In genomic region chr5:149466457-149466972, GRCh38 we compare ENCODE assay signal across 11 cellular contexts.
DNase-seq lines count a peak whose midpoint lies in the region; ATAC-seq and TF ChIP-seq lines count a peak whose summit lies in the region.
"Had no signal": no experiment of that assay in that cellular context is flagged by ENCODE, and none has a peak within 500 bp of the region (broad histone marks: within the 10 kb centered on the region; RNA-seq: fewer than 3 reads in every experiment).

No MANE protein-coding gene starts in this region.

- TF ChIP-seq CTCF in epithelial cell of esophagus (IDR thresholded peaks at IDR 0.05; ENCODE audit: insufficient read depth, low read depth, low read length, missing control alignments) (no peak), sigmoid colon (IDR thresholded peaks at IDR 0.05) (no peak)

- peaks cover 0 to 55% (median 43%) of the 10 kb centered on the region in 4 donors for H3K4me1 ChIP-seq in sigmoid colon

- ATAC-seq in GM21447 (IDR thresholded peaks at IDR 0.05; ENCODE audit: unreplicated experiment) = no peak

- WGBS in sigmoid colon, 2 donors = 28 to 63% methylated on average over 17 of the region's 17 CpGs

- peak overlapping the region; percentile 79 to 98 (median 82) for H3K27ac ChIP-seq in sigmoid colon

- no peak for TF ChIP-seq EP300 in sigmoid colon (IDR thresholded peaks at IDR 0.05)

- H3K27me3 ChIP-seq in sigmoid colon (no peaks in the 10 kb centered on the region), H7 (ENCODE audit: control insufficient read depth, insufficient read depth, low read length) (no peaks in the 10 kb centered on the region)

- H3K9me3 ChIP-seq in sigmoid colon = no peaks in the 10 kb centered on the region

- no peak for TF ChIP-seq POLR2A in sigmoid colon (IDR thresholded peaks at IDR 0.05)

- H3K4me3 ChIP-seq in epithelial cell of esophagus (ENCODE audit: low read length) (no peak overlapping the region), sigmoid colon (no peak overlapping the region), H7 (ENCODE audit: insufficient read depth, low read depth, low read length) (no peak overlapping the region)

- intact Hi-C loops in sigmoid colon (cut with DNase I) = no loop called here

- H3K36me3 ChIP-seq in sigmoid colon (no peaks in the 10 kb centered on the region), H7 (replicated peaks; ENCODE audit: control insufficient read depth, insufficient read depth, low read length) (no peaks in the 10 kb centered on the region)

- DNase-seq in DMS53 (lab: John Stamatoyannopoulos, UW) (peak; percentile 40), DMS53 treated with DMSO at 0.1 percent for 48 hours (lab: John Stamatoyannopoulos, UW; ENCODE audit: unreplicated experiment) (no peak), NCI-H1436 (lab: John Stamatoyannopoulos, UW) (peak; percentile 42), epithelial cell of esophagus (ENCODE audit: low read depth) (peak; percentile 72), sigmoid colon (no peak), H7 (no peak), NCI-H2171 treated with DMSO at 0.1 percent for 48 hours (lab: John Stamatoyannopoulos, UW) (no peak)
- DNase-seq: activated CD4-positive, alpha-beta memory T cell treated with anti-CD3 and anti-CD28 coated beads, Interleukin-2, amount 10 ng/mL, durations not matched to agents 7 days and 5 days; naive B cell; NCI-H524 treated with DMSO at 0.1 percent for 48 hours had no signal

Comparison
In these comparisons a context has a peak if more than half of its experiments do, and no peak if none do; other contexts are left out.
1. DNase-seq: peak in DMS53 (single experiment), NCI-H1436 (single experiment) and epithelial cell of esophagus (single experiment); none in DMS53 treated with DMSO at 0.1 percent for 48 hours (single experiment), sigmoid colon (single experiment), H7 (single experiment) and NCI-H2171 treated with DMSO at 0.1 percent for 48 hours (single experiment).